24 cellular contexts compared by ENCODE assay signal in the genomic region with DNA sequence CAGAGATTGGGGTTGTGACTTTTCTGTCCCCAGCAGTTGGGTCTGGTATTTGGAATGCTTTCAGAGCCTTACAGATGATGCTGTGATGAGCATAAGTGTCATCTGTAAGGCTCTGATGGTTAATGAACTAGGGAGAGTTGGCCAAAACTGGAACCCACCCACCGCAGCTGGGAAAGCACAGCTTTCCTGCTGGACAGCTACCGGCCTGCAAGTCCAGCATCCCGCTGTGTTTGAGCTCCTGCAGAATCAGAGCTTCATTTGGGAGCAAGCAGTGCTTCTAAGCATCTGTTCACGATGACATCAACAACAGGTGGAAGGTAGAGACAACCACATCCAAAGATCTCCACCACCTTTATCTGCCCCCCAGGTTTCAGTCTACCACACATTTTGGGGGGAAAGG. TPM values are rescaled to one million over a fixed set of nuclear protein-coding genes. Genes with fewer than 3 reads are reported as not detected.
A peak's percentile ranks its signal among the peaks of the same experiment; 100 is the strongest.
DNase-seq lines count a peak whose midpoint lies in the region; ATAC-seq, FAIRE-seq and TF ChIP-seq lines count a peak whose summit lies in the region.
"Had no signal": no experiment of that assay in that cellular context is flagged by ENCODE, and none has a peak within 500 bp of the region (broad histone marks: within the 10 kb centered on the region; RNA-seq: fewer than 3 reads in every experiment).

No MANE protein-coding gene starts in this region.

- TF ChIP-seq CTCF in HepG2 (CRISPR knock-in tag; IDR thresholded peaks at IDR 0.05) (no peak), right lobe of liver (IDR thresholded peaks at IDR 0.05) (no peak)

- in situ Hi-C loops in HepG2 (cut with HindIII; ENCODE audit: extremely low pct_ligation_motif_present, low pct_unique_long_range_greater_than_20kb): loop anchor here (25.0 kb wide), 1 partner anchor 539 kb away; the partner anchor contains the start of gene AKR1E2

- CTCF ChIA-PET in HepG2 (lab: Yijun Ruan, JAX; ENCODE audit: low intra/inter-chr PET ratio, low total read pairs): no interaction called here

- no peaks in the 10 kb centered on the region for H3K36me3 ChIP-seq in HepG2 (replicated peaks in 1 of 2; ENCODE audit: control insufficient read depth in 1 of 2, insufficient read depth in 2 of 2, low read length in 2 of 2)
- no peaks in the 10 kb centered on the region for H3K36me3 ChIP-seq in right lobe of liver

- ATAC-seq in HepG2: no peak
- no peak for ATAC-seq in right lobe of liver
- ATAC-seq in SK-N-SH treated with all-trans-retinoic acid at 6 μM for 48 hours: peak; percentile 27; the same call in 1 of the 3 replicates
- ATAC-seq: A549, HCT116, K562 had no signal

- H3K4me3 ChIP-seq in HepG2 (replicated peaks in 1 of 3; ENCODE audit: insufficient read depth in 1 of 3, low read depth in 2 of 3, low read length in 3 of 3) (no peak overlapping the region), right lobe of liver (no peak overlapping the region)
- H3K4me3 ChIP-seq: A549, K562, PC-9 had no signal

- H3K9ac ChIP-seq in HepG2 (ENCODE audit: insufficient read depth, low read depth, low read length): no peak overlapping the region

- no peak for TF ChIP-seq POLR2A in HepG2 (IDR thresholded peaks at IDR 0.05; ENCODE audit: insufficient read depth in 1 of 2, low read depth in 2 of 2, low read length in 2 of 2)
- TF ChIP-seq POLR2A in right lobe of liver (IDR thresholded peaks at IDR 0.05): no peak

- no peak for TF ChIP-seq RAD21 in HepG2 (CRISPR knock-in tag; IDR thresholded peaks at IDR 0.05)

- no peak overlapping the region for H3K27ac ChIP-seq in HepG2 (ENCODE audit: extremely low read length, insufficient read depth, low read length)
- no peak overlapping the region for H3K27ac ChIP-seq in right lobe of liver
- H3K27ac ChIP-seq: PC-9 had no signal

- POLR2A ChIA-PET in HepG2 (lab: Yijun Ruan, JAX): no interaction called here

- peaks cover 38% of the 10 kb centered on the region for H3K4me1 ChIP-seq in HepG2 (ENCODE audit: insufficient read depth, low read length)
- no peaks in the 10 kb centered on the region for H3K4me1 ChIP-seq in right lobe of liver
- H3K4me1 ChIP-seq: A549, Caco-2 had no signal

- FAIRE-seq in HepG2 (lab: Jason Lieb, UNC): no peak
- FAIRE-seq: A549, GM12891, K562 had no signal

- intact Hi-C loops in HepG2 (cut with micrococcal nuclease; ENCODE audit: unreplicated experiment): loop anchor here (10.0 kb wide), 1 partner anchor 282 kb away; the partner anchor contains the start of gene AKR1C3
- intact Hi-C loops in right lobe of liver (cut with DNase I): no loop called here

- 0% methylated on average over 3 of the region's 4 CpGs for WGBS in HepG2 (ENCODE audit: low lambda C conversion rate)
- 58% methylated on average over 3 of the region's 4 CpGs for WGBS in right lobe of liver (ENCODE audit: insufficient coverage, low coverage, low lambda C conversion rate, missing lambda C conversion rate)

- no peaks in the 10 kb centered on the region for H3K9me3 ChIP-seq in HepG2 (ENCODE audit: low read length)
- H3K9me3 ChIP-seq in right lobe of liver: no peaks in the 10 kb centered on the region
- H3K9me3 ChIP-seq: A549 had no signal

- H4K20me1 ChIP-seq in HepG2 (ENCODE audit: insufficient read depth, low read length): no peaks in the 10 kb centered on the region

- no TSS peak for BruUV-seq in HepG2 (replicated peaks; lab: Mats Ljungman, UMichigan)

- TF ChIP-seq EP300 in HepG2 (IDR thresholded peaks at IDR 0.05; ENCODE audit: low read depth in 2 of 2, low read length in 2 of 2) (no peak), HepG2 (CRISPR knock-in tag; IDR thresholded peaks at IDR 0.05; ENCODE audit: borderline replicate concordance) (no peak)

- H3K27me3 ChIP-seq in HepG2 (ENCODE audit: control insufficient read depth in 1 of 2, insufficient read depth in 2 of 2, low read length in 2 of 2) (no peaks in the 10 kb centered on the region), right lobe of liver (no peaks in the 10 kb centered on the region)

- no peaks in the 10 kb centered on the region for H3K79me2 ChIP-seq in HepG2 (ENCODE audit: insufficient read depth, low read length)

- H3K4me2 ChIP-seq in HepG2 (ENCODE audit: low read depth, low read length): peak overlapping the region; percentile 21; the same call in 1 of the 2 replicates
- H3K4me2 ChIP-seq: A549, PC-9 had no signal

- H2AFZ ChIP-seq in HepG2 (ENCODE audit: low read length): no peak overlapping the region
- H2AFZ ChIP-seq: PC-9 had no signal

- DNase-seq in HepG2 (ENCODE audit: low spot score): no peak
- DNase-seq in right lobe of liver: no peak
- peak; percentile 51 for DNase-seq in islet precursor cell
- no peak for DNase-seq in SW480 (ENCODE audit: low spot score)
- no peak for DNase-seq in NCI-H2196 (lab: John Stamatoyannopoulos, UW; ENCODE audit: unreplicated experiment)
- DNase-seq in inferior parietal cortex (ENCODE audit: extremely low spot score): no peak
- DNase-seq: Caco-2; CD4-positive, alpha-beta T cell; DMS153; GOT3; NCI-H1105; NCI-H1694 treated with DMSO at 0.1 percent for 48 hours; NCI-H2107; NCI-H2227 treated with DMSO at 0.1 percent for 48 hours; NCI-H524; NCI-H82; PC-9 had no signal

RNA-seq across cellular contexts. Expression of gene UCN3, which starts 11.7 kb away (rescaled TPM):
- total RNA-seq in HepG2 (2016; rRNA removed; fragmentation: Illumina TruSeq; extraction: Trizol) (not detected in 2 replicates), right lobe of liver (not detected)
- total RNA-seq in HepG2 (2016; cell fraction: cytosol; rRNA removed; fragmentation: Illumina TruSeq; extraction: Trizol; ENCODE audit: low read depth): not detected in 2 replicates
- not detected in 2 replicates for total RNA-seq in HepG2 (2016; cell fraction: insoluble cytoplasmic fraction; rRNA removed; fragmentation: Illumina TruSeq; extraction: Trizol)
- total RNA-seq in HepG2 (2016; cell fraction: membrane; rRNA removed; fragmentation: Illumina TruSeq; extraction: Trizol): not detected in 2 replicates
- not detected in 2 replicates for total RNA-seq in HepG2 (2016; cell fraction: nucleus; rRNA removed; fragmentation: Illumina TruSeq; extraction: Trizol)
- polyA plus RNA-seq in HepG2 (2011; rRNA removed): not detected in 2 replicates
- polyA plus RNA-seq in HepG2 (2011; cell fraction: cytosol; rRNA removed): 0.04 TPM in 1 of 2 replicates, not detected in the other
- not detected in 2 replicates for polyA plus RNA-seq in HepG2 (2011; cell fraction: nucleus; rRNA removed)
- 0.15 TPM in 1 of 2 replicates, not detected in the other for polyA plus RNA-seq in HepG2 (2012)
- polyA plus RNA-seq in HepG2 (2016; cell fraction: cytosol; fragmentation: Illumina TruSeq; extraction: Trizol; ENCODE audit: low read depth): not detected in 2 replicates
- not detected in 2 replicates for polyA plus RNA-seq in HepG2 (2016; cell fraction: insoluble cytoplasmic fraction; fragmentation: Illumina TruSeq; extraction: Trizol; ENCODE audit: low read depth)
- polyA plus RNA-seq in HepG2 (2016; cell fraction: membrane; fragmentation: Illumina TruSeq; extraction: Trizol; ENCODE audit: low read depth): not detected in 2 replicates
- polyA plus RNA-seq in HepG2 (2016; cell fraction: nucleus; fragmentation: Illumina TruSeq; extraction: Trizol; ENCODE audit: insufficient read depth, low read depth): not detected in 2 replicates
- polyA minus RNA-seq in HepG2 (2011; rRNA and poly(A)+ RNA removed; ENCODE audit: low replicate concordance): not detected in 2 replicates
- polyA minus RNA-seq in HepG2 (2011; cell fraction: cytosol; rRNA and poly(A)+ RNA removed): not detected in 2 replicates
- polyA minus RNA-seq in HepG2 (2011; cell fraction: nucleus; rRNA and poly(A)+ RNA removed): not detected in 2 replicates
- total RNA-seq: Caco-2; CD4-positive, alpha-beta T cell; K562; PC-9; SK-MEL-5 had no signal
- polyA plus RNA-seq: A549, BJ, K562 had no signal

RNA-seq across cellular contexts. Expression of gene TUBAL3, which starts 28.2 kb away (rescaled TPM):
- total RNA-seq in HepG2 (2016; rRNA removed; fragmentation: Illumina TruSeq; extraction: Trizol) (0.07 TPM in 1 of 2 replicates, not detected in the other), right lobe of liver (not detected)
- not detected in 2 replicates for total RNA-seq in HepG2 (2016; cell fraction: cytosol; rRNA removed; fragmentation: Illumina TruSeq; extraction: Trizol; ENCODE audit: low read depth)
- total RNA-seq in HepG2 (2016; cell fraction: insoluble cytoplasmic fraction; rRNA removed; fragmentation: Illumina TruSeq; extraction: Trizol): 0.06 TPM in 1 of 2 replicates, not detected in the other
- not detected in 2 replicates for total RNA-seq in HepG2 (2016; cell fraction: membrane; rRNA removed; fragmentation: Illumina TruSeq; extraction: Trizol)
- total RNA-seq in HepG2 (2016; cell fraction: nucleus; rRNA removed; fragmentation: Illumina TruSeq; extraction: Trizol): not detected in 2 replicates
- polyA plus RNA-seq in HepG2 (2011; rRNA removed): 0.26 and 0.48 TPM in 2 replicates
- polyA plus RNA-seq in HepG2 (2011; cell fraction: cytosol; rRNA removed): 0.28 and 0.37 TPM in 2 replicates
- 0.24 and 0.26 TPM in 2 replicates for polyA plus RNA-seq in HepG2 (2011; cell fraction: nucleus; rRNA removed)
- 0.19 and 0.34 TPM in 2 replicates for polyA plus RNA-seq in HepG2 (2012)
- not detected in 2 replicates for polyA plus RNA-seq in HepG2 (2016; cell fraction: cytosol; fragmentation: Illumina TruSeq; extraction: Trizol; ENCODE audit: low read depth)
- polyA plus RNA-seq in HepG2 (2016; cell fraction: insoluble cytoplasmic fraction; fragmentation: Illumina TruSeq; extraction: Trizol; ENCODE audit: low read depth): not detected in 2 replicates
- not detected in 2 replicates for polyA plus RNA-seq in HepG2 (2016; cell fraction: membrane; fragmentation: Illumina TruSeq; extraction: Trizol; ENCODE audit: low read depth)
- not detected in 2 replicates for polyA plus RNA-seq in HepG2 (2016; cell fraction: nucleus; fragmentation: Illumina TruSeq; extraction: Trizol; ENCODE audit: insufficient read depth, low read depth)
- polyA minus RNA-seq in HepG2 (2011; rRNA and poly(A)+ RNA removed; ENCODE audit: low replicate concordance): 0.32 and 0.77 TPM in 2 replicates
- polyA minus RNA-seq in HepG2 (2011; cell fraction: cytosol; rRNA and poly(A)+ RNA removed): not detected in 2 replicates
- polyA minus RNA-seq in HepG2 (2011; cell fraction: nucleus; rRNA and poly(A)+ RNA removed): 0.37 TPM in 1 of 2 replicates, not detected in the other
- total RNA-seq: CD4-positive, alpha-beta T cell had no signal
- polyA plus RNA-seq: BJ had no signal

RNA-seq across cellular contexts. Expression of gene NET1, which starts 35.9 kb away (rescaled TPM):
- total RNA-seq in HepG2 (2016; rRNA removed; fragmentation: Illumina TruSeq; extraction: Trizol) (65.8 and 115 TPM in 2 replicates), right lobe of liver (10 to 100 TPM; 23.0 to 64.5 (median 38.5) TPM)
- 13.3 and 15.2 TPM in 2 replicates for total RNA-seq in HepG2 (2016; cell fraction: cytosol; rRNA removed; fragmentation: Illumina TruSeq; extraction: Trizol; ENCODE audit: low read depth)
- 67.1 and 111 TPM in 2 replicates for total RNA-seq in HepG2 (2016; cell fraction: insoluble cytoplasmic fraction; rRNA removed; fragmentation: Illumina TruSeq; extraction: Trizol)
- total RNA-seq in HepG2 (2016; cell fraction: membrane; rRNA removed; fragmentation: Illumina TruSeq; extraction: Trizol): 50.6 and 52.2 TPM in 2 replicates
- 56.7 and 60.2 TPM in 2 replicates for total RNA-seq in HepG2 (2016; cell fraction: nucleus; rRNA removed; fragmentation: Illumina TruSeq; extraction: Trizol)
- 37.8 and 48.1 TPM in 2 replicates for polyA plus RNA-seq in HepG2 (2011; rRNA removed)
- polyA plus RNA-seq in HepG2 (2011; cell fraction: cytosol; rRNA removed): 26.5 and 28.7 TPM in 2 replicates
- 19.8 and 22.7 TPM in 2 replicates for polyA plus RNA-seq in HepG2 (2011; cell fraction: nucleus; rRNA removed)
- polyA plus RNA-seq in HepG2 (2012): 43.1 and 50.0 TPM in 2 replicates
- 5.0 and 5.8 TPM in 2 replicates for polyA plus RNA-seq in HepG2 (2016; cell fraction: cytosol; fragmentation: Illumina TruSeq; extraction: Trizol; ENCODE audit: low read depth)
- 98.1 and 103 TPM in 2 replicates for polyA plus RNA-seq in HepG2 (2016; cell fraction: insoluble cytoplasmic fraction; fragmentation: Illumina TruSeq; extraction: Trizol; ENCODE audit: low read depth)
- 21.4 and 21.5 TPM in 2 replicates for polyA plus RNA-seq in HepG2 (2016; cell fraction: membrane; fragmentation: Illumina TruSeq; extraction: Trizol; ENCODE audit: low read depth)
- 56.7 and 57.9 TPM in 2 replicates for polyA plus RNA-seq in HepG2 (2016; cell fraction: nucleus; fragmentation: Illumina TruSeq; extraction: Trizol; ENCODE audit: insufficient read depth, low read depth)
- 47.1 and 69.7 TPM in 2 replicates for polyA minus RNA-seq in HepG2 (2011; rRNA and poly(A)+ RNA removed; ENCODE audit: low replicate concordance)
- polyA minus RNA-seq in HepG2 (2011; cell fraction: cytosol; rRNA and poly(A)+ RNA removed): 79.5 and 93.0 TPM in 2 replicates
- polyA minus RNA-seq in HepG2 (2011; cell fraction: nucleus; rRNA and poly(A)+ RNA removed): 103 and 134 TPM in 2 replicates
